ENCODE assay signal across 1 cellular context in the genomic region with DNA sequence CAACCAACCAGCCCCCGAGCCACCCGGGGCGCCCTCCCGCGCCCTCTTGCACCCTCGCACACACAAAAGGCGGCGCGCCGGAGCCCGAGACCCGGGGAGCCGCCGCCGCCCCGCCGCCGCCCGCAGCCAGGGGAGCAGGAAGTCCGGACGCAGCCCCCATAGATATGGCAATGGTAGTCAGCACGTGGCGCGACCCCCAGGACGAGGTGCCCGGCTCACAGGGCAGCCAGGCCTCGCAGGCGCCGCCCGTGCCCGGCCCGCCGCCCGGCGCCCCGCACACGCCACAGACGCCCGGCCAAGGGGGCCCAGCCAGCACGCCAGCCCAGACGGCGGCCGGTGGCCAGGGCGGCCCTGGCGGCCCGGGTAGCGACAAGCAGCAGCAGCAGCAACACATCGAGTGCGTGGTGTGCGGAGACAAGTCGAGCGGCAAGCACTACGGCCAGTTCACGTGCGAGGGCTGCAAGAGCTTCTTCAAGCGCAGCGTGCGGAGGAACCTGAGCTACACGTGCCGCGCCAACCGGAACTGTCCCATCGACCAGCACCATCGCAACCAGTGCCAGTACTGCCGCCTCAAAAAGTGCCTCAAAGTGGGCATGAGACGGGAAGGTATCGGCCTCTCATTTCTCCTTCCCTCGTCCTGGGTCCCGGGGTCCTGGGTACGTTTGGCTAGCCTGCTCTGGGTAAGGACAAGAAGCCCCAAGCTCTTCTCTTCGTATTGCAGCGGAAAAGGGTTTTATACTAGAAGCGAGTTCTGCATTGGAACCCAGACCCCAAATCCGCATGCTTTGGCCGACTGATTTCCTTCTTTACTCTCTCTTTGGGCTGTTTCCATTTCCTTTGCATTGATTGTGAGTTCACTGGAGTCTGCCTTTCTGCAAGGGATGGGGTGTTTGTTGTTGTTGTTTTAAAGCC.
TF ChIP-seq lines count a peak whose summit lies in the region.

No MANE protein-coding gene starts in this region.

TF ChIP-seq in HepG2, 621 proteins besides CTCF, POLR2A, EP300 and RAD21 (continued from another document and continues in another):
- TF ChIP-seq ZEB1 (IDR thresholded peaks at IDR 0.05; ENCODE audit: insufficient replicate concordance, low read depth) (no peak), NR1H2 (CRISPR knock-in tag; IDR thresholded peaks at IDR 0.05; ENCODE audit: borderline replicate concordance, low read depth) (no peak), BHLHE40 (IDR thresholded peaks at IDR 0.05; ENCODE audit: low read length) (peak; percentile 93), ZFP82 (CRISPR knock-in tag; IDR thresholded peaks at IDR 0.05; ENCODE audit: borderline replicate concordance) (0 out of 2 replicates have a peak, but pooled peaks have one; percentile 57), SNAPC2 (CRISPR knock-in tag; IDR thresholded peaks at IDR 0.05) (no peak), NFE2L2 (IDR thresholded peaks at IDR 0.05; ENCODE audit: low read length) (no peak), ZNF33B (CRISPR knock-in tag; IDR thresholded peaks at IDR 0.05) (no peak), ZSCAN29 (CRISPR knock-in tag; conservative IDR thresholded peaks at IDR 0.05) (0 out of 2 replicates have a peak, but pooled peaks have one; percentile 36), TOPORS (CRISPR knock-in tag; IDR thresholded peaks at IDR 0.05) (no peak), ZC3H13 (CRISPR knock-in tag; IDR thresholded peaks at IDR 0.05) (peak; percentile 90)
- TF ChIP-seq, protein P1, sequence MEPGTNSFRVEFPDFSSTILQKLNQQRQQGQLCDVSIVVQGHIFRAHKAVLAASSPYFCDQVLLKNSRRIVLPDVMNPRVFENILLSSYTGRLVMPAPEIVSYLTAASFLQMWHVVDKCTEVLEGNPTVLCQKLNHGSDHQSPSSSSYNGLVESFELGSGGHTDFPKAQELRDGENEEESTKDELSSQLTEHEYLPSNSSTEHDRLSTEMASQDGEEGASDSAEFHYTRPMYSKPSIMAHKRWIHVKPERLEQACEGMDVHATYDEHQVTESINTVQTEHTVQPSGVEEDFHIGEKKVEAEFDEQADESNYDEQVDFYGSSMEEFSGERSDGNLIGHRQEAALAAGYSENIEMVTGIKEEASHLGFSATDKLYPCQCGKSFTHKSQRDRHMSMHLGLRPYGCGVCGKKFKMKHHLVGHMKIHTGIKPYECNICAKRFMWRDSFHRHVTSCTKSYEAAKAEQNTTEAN (CRISPR knock-in tag; conservative IDR thresholded peaks at IDR 0.05), result no peak
- TF ChIP-seq, protein P2, sequence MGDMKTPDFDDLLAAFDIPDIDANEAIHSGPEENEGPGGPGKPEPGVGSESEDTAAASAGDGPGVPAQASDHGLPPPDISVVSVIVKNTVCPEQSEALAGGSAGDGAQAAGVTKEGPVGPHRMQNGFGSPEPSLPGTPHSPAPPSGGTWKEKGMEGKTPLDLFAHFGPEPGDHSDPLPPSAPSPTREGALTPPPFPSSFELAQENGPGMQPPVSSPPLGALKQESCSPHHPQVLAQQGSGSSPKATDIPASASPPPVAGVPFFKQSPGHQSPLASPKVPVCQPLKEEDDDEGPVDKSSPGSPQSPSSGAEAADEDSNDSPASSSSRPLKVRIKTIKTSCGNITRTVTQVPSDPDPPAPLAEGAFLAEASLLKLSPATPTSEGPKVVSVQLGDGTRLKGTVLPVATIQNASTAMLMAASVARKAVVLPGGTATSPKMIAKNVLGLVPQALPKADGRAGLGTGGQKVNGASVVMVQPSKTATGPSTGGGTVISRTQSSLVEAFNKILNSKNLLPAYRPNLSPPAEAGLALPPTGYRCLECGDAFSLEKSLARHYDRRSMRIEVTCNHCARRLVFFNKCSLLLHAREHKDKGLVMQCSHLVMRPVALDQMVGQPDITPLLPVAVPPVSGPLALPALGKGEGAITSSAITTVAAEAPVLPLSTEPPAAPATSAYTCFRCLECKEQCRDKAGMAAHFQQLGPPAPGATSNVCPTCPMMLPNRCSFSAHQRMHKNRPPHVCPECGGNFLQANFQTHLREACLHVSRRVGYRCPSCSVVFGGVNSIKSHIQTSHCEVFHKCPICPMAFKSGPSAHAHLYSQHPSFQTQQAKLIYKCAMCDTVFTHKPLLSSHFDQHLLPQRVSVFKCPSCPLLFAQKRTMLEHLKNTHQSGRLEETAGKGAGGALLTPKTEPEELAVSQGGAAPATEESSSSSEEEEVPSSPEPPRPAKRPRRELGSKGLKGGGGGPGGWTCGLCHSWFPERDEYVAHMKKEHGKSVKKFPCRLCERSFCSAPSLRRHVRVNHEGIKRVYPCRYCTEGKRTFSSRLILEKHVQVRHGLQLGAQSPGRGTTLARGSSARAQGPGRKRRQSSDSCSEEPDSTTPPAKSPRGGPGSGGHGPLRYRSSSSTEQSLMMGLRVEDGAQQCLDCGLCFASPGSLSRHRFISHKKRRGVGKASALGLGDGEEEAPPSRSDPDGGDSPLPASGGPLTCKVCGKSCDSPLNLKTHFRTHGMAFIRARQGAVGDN (CRISPR knock-in tag; IDR thresholded peaks at IDR 0.05), result peak; percentile 87
- TF ChIP-seq, protein P3, sequence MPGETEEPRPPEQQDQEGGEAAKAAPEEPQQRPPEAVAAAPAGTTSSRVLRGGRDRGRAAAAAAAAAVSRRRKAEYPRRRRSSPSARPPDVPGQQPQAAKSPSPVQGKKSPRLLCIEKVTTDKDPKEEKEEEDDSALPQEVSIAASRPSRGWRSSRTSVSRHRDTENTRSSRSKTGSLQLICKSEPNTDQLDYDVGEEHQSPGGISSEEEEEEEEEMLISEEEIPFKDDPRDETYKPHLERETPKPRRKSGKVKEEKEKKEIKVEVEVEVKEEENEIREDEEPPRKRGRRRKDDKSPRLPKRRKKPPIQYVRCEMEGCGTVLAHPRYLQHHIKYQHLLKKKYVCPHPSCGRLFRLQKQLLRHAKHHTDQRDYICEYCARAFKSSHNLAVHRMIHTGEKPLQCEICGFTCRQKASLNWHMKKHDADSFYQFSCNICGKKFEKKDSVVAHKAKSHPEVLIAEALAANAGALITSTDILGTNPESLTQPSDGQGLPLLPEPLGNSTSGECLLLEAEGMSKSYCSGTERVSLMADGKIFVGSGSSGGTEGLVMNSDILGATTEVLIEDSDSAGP (CRISPR knock-in tag; IDR thresholded peaks at IDR 0.05; ENCODE audit: borderline replicate concordance), result 0 out of 2 replicates have a peak, but pooled peaks have one; percentile 40
- TF ChIP-seq, protein P4, sequence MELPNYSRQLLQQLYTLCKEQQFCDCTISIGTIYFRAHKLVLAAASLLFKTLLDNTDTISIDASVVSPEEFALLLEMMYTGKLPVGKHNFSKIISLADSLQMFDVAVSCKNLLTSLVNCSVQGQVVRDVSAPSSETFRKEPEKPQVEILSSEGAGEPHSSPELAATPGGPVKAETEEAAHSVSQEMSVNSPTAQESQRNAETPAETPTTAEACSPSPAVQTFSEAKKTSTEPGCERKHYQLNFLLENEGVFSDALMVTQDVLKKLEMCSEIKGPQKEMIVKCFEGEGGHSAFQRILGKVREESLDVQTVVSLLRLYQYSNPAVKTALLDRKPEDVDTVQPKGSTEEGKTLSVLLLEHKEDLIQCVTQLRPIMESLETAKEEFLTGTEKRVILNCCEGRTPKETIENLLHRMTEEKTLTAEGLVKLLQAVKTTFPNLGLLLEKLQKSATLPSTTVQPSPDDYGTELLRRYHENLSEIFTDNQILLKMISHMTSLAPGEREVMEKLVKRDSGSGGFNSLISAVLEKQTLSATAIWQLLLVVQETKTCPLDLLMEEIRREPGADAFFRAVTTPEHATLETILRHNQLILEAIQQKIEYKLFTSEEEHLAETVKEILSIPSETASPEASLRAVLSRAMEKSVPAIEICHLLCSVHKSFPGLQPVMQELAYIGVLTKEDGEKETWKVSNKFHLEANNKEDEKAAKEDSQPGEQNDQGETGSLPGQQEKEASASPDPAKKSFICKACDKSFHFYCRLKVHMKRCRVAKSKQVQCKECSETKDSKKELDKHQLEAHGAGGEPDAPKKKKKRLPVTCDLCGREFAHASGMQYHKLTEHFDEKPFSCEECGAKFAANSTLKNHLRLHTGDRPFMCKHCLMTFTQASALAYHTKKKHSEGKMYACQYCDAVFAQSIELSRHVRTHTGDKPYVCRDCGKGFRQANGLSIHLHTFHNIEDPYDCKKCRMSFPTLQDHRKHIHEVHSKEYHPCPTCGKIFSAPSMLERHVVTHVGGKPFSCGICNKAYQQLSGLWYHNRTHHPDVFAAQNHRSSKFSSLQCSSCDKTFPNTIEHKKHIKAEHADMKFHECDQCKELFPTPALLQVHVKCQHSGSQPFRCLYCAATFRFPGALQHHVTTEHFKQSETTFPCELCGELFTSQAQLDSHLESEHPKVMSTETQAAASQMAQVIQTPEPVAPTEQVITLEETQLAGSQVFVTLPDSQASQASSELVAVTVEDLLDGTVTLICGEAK (IDR thresholded peaks at IDR 0.05), result no peak
- TF ChIP-seq, protein P4 (CRISPR knock-in tag; IDR thresholded peaks at IDR 0.05), result peak; percentile 52; the same call in 1 of the 2 replicates
- TF ChIP-seq, protein P5, sequence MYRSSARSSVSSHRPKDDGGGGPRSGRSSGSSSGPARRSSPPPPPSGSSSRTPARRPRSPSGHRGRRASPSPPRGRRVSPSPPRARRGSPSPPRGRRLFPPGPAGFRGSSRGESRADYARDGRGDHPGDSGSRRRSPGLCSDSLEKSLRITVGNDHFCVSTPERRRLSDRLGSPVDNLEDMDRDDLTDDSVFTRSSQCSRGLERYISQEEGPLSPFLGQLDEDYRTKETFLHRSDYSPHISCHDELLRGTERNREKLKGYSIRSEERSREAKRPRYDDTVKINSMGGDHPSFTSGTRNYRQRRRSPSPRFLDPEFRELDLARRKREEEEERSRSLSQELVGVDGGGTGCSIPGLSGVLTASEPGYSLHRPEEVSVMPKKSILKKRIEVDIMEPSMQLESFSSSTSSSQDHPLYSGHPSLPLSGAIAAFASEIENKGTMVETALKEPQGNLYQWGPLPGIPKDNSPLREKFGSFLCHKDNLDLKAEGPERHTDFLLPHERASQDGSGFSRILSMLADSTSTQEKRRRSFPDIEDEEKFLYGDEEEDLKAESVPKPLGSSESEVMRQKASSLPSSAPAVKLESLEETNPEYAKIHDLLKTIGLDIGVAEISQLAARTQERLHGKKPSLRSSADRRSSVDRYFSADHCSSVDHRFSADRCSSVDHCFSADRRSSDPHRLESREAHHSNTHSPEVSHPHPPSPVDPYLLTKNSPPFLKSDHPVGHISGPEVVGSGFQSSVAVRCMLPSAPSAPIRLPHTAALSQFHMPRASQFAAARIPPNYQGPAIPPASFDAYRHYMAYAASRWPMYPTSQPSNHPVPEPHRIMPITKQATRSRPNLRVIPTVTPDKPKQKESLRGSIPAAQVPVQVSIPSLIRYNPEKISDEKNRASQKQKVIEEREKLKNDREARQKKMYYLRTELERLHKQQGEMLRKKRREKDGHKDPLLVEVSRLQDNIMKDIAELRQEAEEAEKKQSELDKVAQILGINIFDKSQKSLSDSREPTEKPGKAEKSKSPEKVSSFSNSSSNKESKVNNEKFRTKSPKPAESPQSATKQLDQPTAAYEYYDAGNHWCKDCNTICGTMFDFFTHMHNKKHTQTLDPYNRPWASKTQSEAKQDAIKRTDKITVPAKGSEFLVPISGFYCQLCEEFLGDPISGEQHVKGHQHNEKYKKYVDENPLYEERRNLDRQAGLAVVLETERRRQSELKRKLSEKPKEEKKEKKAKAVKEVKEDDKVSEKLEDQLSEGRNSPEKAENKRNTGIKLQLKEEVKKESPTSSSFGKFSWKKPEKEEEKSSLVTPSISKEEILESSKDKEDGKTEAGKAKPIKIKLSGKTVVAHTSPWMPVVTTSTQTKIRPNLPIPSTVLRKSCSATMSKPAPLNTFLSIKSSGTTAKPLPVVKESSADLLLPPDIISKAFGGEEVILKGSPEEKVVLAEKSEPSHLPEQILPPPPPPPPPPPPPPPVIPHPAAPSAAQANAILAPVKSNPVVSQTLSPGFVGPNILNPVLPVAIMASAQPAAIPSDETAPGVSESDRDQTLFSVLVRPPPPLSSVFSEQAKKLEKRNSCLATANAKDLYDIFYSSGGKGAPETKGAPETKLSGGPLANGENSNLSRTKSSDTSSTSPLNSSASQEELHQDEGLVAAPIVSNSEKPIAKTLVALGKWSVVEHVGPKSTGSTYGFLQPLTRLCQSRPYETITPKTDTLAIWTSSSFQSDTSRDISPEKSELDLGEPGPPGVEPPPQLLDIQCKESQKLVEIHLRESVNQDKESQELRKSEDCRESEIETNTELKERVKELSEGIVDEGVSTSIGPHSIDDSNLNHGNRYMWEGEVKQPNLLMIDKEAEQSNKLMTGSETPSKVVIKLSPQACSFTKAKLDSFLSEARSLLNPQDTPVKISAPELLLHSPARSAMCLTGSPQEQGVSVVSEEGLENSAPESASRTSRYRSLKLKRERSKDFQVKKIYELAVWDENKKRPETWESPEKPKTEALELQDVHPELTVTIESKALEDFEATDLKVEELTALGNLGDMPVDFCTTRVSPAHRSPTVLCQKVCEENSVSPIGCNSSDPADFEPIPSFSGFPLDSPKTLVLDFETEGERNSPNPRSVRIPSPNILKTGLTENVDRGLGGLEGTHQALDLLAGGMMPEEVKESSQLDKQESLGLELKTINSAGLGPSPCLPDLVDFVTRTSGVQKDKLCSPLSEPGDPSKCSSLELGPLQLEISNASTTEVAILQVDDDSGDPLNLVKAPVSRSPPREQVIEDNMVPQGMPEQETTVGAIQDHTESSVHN (CRISPR knock-in tag; IDR thresholded peaks at IDR 0.05), result peak; percentile 84; the same call in 1 of the 2 replicates
- TF ChIP-seq, protein P6, sequence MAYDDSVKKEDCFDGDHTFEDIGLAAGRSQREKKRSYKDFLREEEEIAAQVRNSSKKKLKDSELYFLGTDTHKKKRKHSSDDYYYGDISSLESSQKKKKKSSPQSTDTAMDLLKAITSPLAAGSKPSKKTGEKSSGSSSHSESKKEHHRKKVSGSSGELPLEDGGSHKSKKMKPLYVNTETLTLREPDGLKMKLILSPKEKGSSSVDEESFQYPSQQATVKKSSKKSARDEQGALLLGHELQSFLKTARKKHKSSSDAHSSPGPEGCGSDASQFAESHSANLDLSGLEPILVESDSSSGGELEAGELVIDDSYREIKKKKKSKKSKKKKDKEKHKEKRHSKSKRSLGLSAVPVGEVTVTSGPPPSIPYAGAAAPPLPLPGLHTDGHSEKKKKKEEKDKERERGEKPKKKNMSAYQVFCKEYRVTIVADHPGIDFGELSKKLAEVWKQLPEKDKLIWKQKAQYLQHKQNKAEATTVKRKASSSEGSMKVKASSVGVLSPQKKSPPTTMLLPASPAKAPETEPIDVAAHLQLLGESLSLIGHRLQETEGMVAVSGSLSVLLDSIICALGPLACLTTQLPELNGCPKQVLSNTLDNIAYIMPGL (CRISPR knock-in tag; IDR thresholded peaks at IDR 0.05; ENCODE audit: borderline replicate concordance in 1 of 2, low read depth in 1 of 2), result peak; percentile 65 to 66; a peak in 3 of 4 replicates
